In genomic region chr6:93584280-93584679, GRCh38 we compare ENCODE assay signal across 26 cellular contexts.
DNase-seq lines count a peak whose midpoint lies in the region; ATAC-seq and TF ChIP-seq lines count a peak whose summit lies in the region.
"Had no signal": no experiment of that assay in that cellular context is flagged by ENCODE, and none has a peak within 500 bp of the region (broad histone marks: within the 10 kb centered on the region; RNA-seq: fewer than 3 reads in every experiment).

No MANE protein-coding gene starts in this region.

- H3K4me1 ChIP-seq in HEK293 (ENCODE audit: control insufficient read depth, insufficient read depth, low read length): no peaks in the 10 kb centered on the region
- no peaks in the 10 kb centered on the region for H3K4me1 ChIP-seq in Karpas-422 (ENCODE audit: low read length)
- H3K4me1 ChIP-seq: BE2C had no signal

- CTCF ChIA-PET in HEK293 (lab: Yijun Ruan, JAX): interaction anchor here (0.6 kb wide), 1 partner anchor 310 kb away, joined by 3 read pairs; no protein-coding TSS in a partner anchor

- no peak overlapping the region for H3K27ac Mint-ChIP-seq in endothelial cell (ENCODE audit: unreplicated experiment)
- H3K27ac Mint-ChIP-seq: CD14-positive monocyte; CD4-positive, alpha-beta memory T cell; CD4-positive, CD25-positive, alpha-beta regulatory T cell; CD8-positive, alpha-beta memory T cell had no signal

- no peak for TF ChIP-seq CTCF in HEK293 (tag by site-specific recombination; IDR thresholded peaks at IDR 0.05)
- TF ChIP-seq CTCF in endothelial cell (IDR thresholded peaks at IDR 0.05; ENCODE audit: unreplicated experiment): no peak

- no peak overlapping the region for H2AFZ ChIP-seq in Karpas-422 (ENCODE audit: low read length)

- peak; percentile 10 for DNase-seq in kidney tubule cell (ENCODE audit: low spot score)
- DNase-seq in myocyte (ENCODE audit: low read depth): peak; percentile 68
- peak; percentile 46 for DNase-seq in renal cortical epithelial cell (ENCODE audit: low read depth)
- no peak for DNase-seq in endothelial cell (ENCODE audit: low spot score)
- DNase-seq in Karpas-422: no peak
- no peak for DNase-seq in SW 1271 (lab: John Stamatoyannopoulos, UW)
- DNase-seq: 8988T; ACHN; BE2C; C1 segment of cervical spinal cord; CD4-positive, alpha-beta memory T cell; CD4-positive, CD25-positive, alpha-beta regulatory T cell; CD8-positive, alpha-beta memory T cell; COR-L47; DMS 273 treated with DMSO at 0.1 percent for 48 hours; DMS153; DMS53; DMS79; DND-41; EL; GDM1 had no signal

- no peaks in the 10 kb centered on the region for H3K9me2 ChIP-seq in Karpas-422 (replicated peaks; ENCODE audit: insufficient read depth, low read length)

- no peak overlapping the region for H3K9ac ChIP-seq in Karpas-422 (ENCODE audit: low read length)
- H3K9ac ChIP-seq: BLaER1 had no signal

- no peaks in the 10 kb centered on the region for H4K20me1 ChIP-seq in Karpas-422 (ENCODE audit: insufficient read depth, low read depth, low read length)
- H4K20me1 ChIP-seq: BLaER1 had no signal

- H3K27me3 ChIP-seq in Karpas-422 (ENCODE audit: low read length): no peaks in the 10 kb centered on the region
- H3K27me3 ChIP-seq: BE2C, BLaER1 had no signal

- no peaks in the 10 kb centered on the region for H3K36me3 Mint-ChIP-seq in endothelial cell (ENCODE audit: low read depth, unreplicated experiment)
- H3K36me3 Mint-ChIP-seq: CD14-positive monocyte; CD4-positive, alpha-beta memory T cell; CD4-positive, CD25-positive, alpha-beta regulatory T cell; CD8-positive, alpha-beta memory T cell had no signal

- no peak overlapping the region for H3K4me3 ChIP-seq in HEK293 (ENCODE audit: low read depth, low read length)
- H3K4me3 ChIP-seq in Karpas-422 (ENCODE audit: low read length): no peak overlapping the region
- H3K4me3 ChIP-seq: BLaER1, GM12878 had no signal

- no peaks in the 10 kb centered on the region for H3K9me3 Mint-ChIP-seq in endothelial cell (ENCODE audit: unreplicated experiment)
- H3K9me3 Mint-ChIP-seq: CD14-positive monocyte had no signal

- ATAC-seq in HG03159 (IDR thresholded peaks at IDR 0.05; ENCODE audit: unreplicated experiment): no peak
- ATAC-seq: GM12878 had no signal

- H3K9me3 ChIP-seq in HEK293 (ENCODE audit: control insufficient read depth, insufficient read depth, low read depth, low read length) (no peaks in the 10 kb centered on the region), Karpas-422 (ENCODE audit: low read length) (peaks cover 22% of the 10 kb centered on the region)
- H3K9me3 ChIP-seq: BE2C, BLaER1 had no signal

- H3K36me3 ChIP-seq in HEK293 (ENCODE audit: control insufficient read depth in 2 of 2, insufficient read depth in 1 of 2, low read length in 2 of 2) (no peaks in the 10 kb centered on the region), Karpas-422 (ENCODE audit: insufficient read depth, low read length) (no peaks in the 10 kb centered on the region)
- H3K36me3 ChIP-seq: BE2C, BLaER1 had no signal

- H3K79me2 ChIP-seq in Karpas-422 (ENCODE audit: low read length): no peaks in the 10 kb centered on the region

- no peaks in the 10 kb centered on the region for H3K27me3 Mint-ChIP-seq in endothelial cell (ENCODE audit: unreplicated experiment)
- H3K27me3 Mint-ChIP-seq: CD4-positive, alpha-beta memory T cell; CD4-positive, CD25-positive, alpha-beta regulatory T cell; CD8-positive, alpha-beta memory T cell had no signal

- H3K4me1 Mint-ChIP-seq in endothelial cell (ENCODE audit: unreplicated experiment): no peaks in the 10 kb centered on the region
- H3K4me1 Mint-ChIP-seq: CD14-positive monocyte; CD4-positive, alpha-beta memory T cell; CD4-positive, CD25-positive, alpha-beta regulatory T cell; CD8-positive, alpha-beta memory T cell had no signal

- no peak overlapping the region for H3K27ac ChIP-seq in HEK293 (ENCODE audit: extremely low read depth, low read depth, low read length)
- H3K27ac ChIP-seq in Karpas-422 (ENCODE audit: low read length): no peak overlapping the region
- H3K27ac ChIP-seq: BLaER1 had no signal

- POLR2A ChIA-PET in HEK293 (lab: Yijun Ruan, JAX): no interaction called here

- H3K4me3 Mint-ChIP-seq in endothelial cell (ENCODE audit: unreplicated experiment): no peak overlapping the region
- H3K4me3 Mint-ChIP-seq: CD14-positive monocyte; CD4-positive, alpha-beta memory T cell; CD4-positive, CD25-positive, alpha-beta regulatory T cell; CD8-positive, alpha-beta memory T cell had no signal

- no peak overlapping the region for H3K4me2 ChIP-seq in Karpas-422 (ENCODE audit: low read depth, low read length, poor library complexity, severe bottlenecking)
- H3K4me2 ChIP-seq: BLaER1 had no signal

TF ChIP-seq in HEK293, 187 proteins besides CTCF, POLR2A, EP300 and RAD21:
- TF ChIP-seq ZNF623 (tag by site-specific recombination; IDR thresholded peaks at IDR 0.05): no peak
- TF ChIP-seq, protein P1, sequence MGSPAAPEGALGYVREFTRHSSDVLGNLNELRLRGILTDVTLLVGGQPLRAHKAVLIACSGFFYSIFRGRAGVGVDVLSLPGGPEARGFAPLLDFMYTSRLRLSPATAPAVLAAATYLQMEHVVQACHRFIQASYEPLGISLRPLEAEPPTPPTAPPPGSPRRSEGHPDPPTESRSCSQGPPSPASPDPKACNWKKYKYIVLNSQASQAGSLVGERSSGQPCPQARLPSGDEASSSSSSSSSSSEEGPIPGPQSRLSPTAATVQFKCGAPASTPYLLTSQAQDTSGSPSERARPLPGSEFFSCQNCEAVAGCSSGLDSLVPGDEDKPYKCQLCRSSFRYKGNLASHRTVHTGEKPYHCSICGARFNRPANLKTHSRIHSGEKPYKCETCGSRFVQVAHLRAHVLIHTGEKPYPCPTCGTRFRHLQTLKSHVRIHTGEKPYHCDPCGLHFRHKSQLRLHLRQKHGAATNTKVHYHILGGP (tag by site-specific recombination; IDR thresholded peaks at IDR 0.05): no peak
- no peak for TF ChIP-seq ZNF146 (tag by site-specific recombination; IDR thresholded peaks at IDR 0.05)
- no peak for TF ChIP-seq ZNF140 (tag by site-specific recombination; IDR thresholded peaks at IDR 0.05)
- peak; percentile 54; the same call in 1 of the 2 replicates for TF ChIP-seq SCRT2 (tag by site-specific recombination; IDR thresholded peaks at IDR 0.05)
- TF ChIP-seq, protein P2, sequence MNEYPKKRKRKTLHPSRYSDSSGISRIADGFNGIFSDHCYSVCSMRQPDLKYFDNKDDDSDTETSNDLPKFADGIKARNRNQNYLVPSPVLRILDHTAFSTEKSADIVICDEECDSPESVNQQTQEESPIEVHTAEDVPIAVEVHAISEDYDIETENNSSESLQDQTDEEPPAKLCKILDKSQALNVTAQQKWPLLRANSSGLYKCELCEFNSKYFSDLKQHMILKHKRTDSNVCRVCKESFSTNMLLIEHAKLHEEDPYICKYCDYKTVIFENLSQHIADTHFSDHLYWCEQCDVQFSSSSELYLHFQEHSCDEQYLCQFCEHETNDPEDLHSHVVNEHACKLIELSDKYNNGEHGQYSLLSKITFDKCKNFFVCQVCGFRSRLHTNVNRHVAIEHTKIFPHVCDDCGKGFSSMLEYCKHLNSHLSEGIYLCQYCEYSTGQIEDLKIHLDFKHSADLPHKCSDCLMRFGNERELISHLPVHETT (tag by site-specific recombination; IDR thresholded peaks at IDR 0.05): no peak
- TF ChIP-seq ZNF791 (tag by site-specific recombination; IDR thresholded peaks at IDR 0.05): no peak

Comparison
In these comparisons a context has a peak if more than half of its experiments do, and no peak if none do; other contexts are left out.
1. DNase-seq: peak in kidney tubule cell (single experiment), myocyte (single experiment) and renal cortical epithelial cell (single experiment); none in endothelial cell (single experiment), Karpas-422 (single experiment) and SW 1271 (0 of 2).